ENCODE assay signal across 1 cellular context in the genomic region with DNA sequence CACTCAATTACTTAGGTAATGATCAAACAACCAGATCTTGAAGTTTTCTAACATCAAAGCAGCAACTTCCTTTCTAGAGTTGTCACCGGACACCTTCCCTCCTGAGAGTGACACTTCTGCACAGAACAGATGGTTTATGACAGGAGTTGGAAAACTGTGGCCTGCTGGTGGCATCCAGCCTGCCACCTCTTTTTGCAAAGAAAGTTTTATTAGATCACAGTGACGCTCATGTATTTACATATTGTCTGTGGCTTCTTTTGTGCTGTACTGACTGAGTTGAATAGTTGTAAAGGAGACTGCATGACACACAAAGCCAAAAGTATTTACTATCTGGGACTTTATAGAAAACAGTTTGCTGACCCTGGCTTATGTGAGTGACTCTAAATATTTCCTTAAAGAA.
TF ChIP-seq lines count a peak whose summit lies in the region.

No MANE protein-coding gene starts in this region.

TF ChIP-seq in IMR-90, 13 proteins besides CTCF, POLR2A, EP300 and RAD21:
- TF ChIP-seq MXI1 (IDR thresholded peaks at IDR 0.05; ENCODE audit: borderline replicate concordance, low read depth, low read length) (no peak), FOS (IDR thresholded peaks at IDR 0.05; ENCODE audit: low read depth, low read length) (no peak), BHLHE40 (IDR thresholded peaks at IDR 0.05; ENCODE audit: low read depth, low read length) (no peak), RFX5 (IDR thresholded peaks at IDR 0.05; ENCODE audit: low read depth, low read length) (no peak), SMC3 (IDR thresholded peaks at IDR 0.05; ENCODE audit: low read depth, low read length) (no peak), MAZ (IDR thresholded peaks at IDR 0.05; ENCODE audit: borderline replicate concordance, low read depth, low read length) (no peak), ELK1 (IDR thresholded peaks at IDR 0.05; ENCODE audit: borderline replicate concordance, low read depth, low read length) (no peak), NFE2L2 (IDR thresholded peaks at IDR 0.05; ENCODE audit: low read depth, low read length) (no peak), RCOR1 (IDR thresholded peaks at IDR 0.05; ENCODE audit: insufficient replicate concordance, low read length) (no peak), CEBPB (IDR thresholded peaks at IDR 0.05; ENCODE audit: low read depth, low read length) (no peak), MAFK (IDR thresholded peaks at IDR 0.05; ENCODE audit: low read depth, low read length) (no peak), CHD1 (IDR thresholded peaks at IDR 0.05; ENCODE audit: low read depth, low read length) (no peak)
- TF ChIP-seq, protein P1, sequence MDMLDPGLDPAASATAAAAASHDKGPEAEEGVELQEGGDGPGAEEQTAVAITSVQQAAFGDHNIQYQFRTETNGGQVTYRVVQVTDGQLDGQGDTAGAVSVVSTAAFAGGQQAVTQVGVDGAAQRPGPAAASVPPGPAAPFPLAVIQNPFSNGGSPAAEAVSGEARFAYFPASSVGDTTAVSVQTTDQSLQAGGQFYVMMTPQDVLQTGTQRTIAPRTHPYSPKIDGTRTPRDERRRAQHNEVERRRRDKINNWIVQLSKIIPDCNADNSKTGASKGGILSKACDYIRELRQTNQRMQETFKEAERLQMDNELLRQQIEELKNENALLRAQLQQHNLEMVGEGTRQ (IDR thresholded peaks at IDR 0.05; ENCODE audit: low read depth, low read length) = no peak
